ENCODE assay signal across 8 cellular contexts in genomic region chr3:32392530-32393302, GRCh38. TPM values are rescaled to one million over a fixed set of nuclear protein-coding genes. Genes with fewer than 3 reads are reported as not detected.
DNase-seq lines count a peak whose midpoint lies in the region; ATAC-seq and TF ChIP-seq lines count a peak whose summit lies in the region.

No MANE protein-coding gene starts in this region.

- H3K27me3 Mint-ChIP-seq in HFFc6 (ENCODE audit: insufficient read depth) = peaks cover 1% of the 10 kb centered on the region
- H3K27me3 Mint-ChIP-seq in activated CD4-positive, alpha-beta T cell treated with anti-CD3 and anti-CD28 coated beads, Interleukin-2, amount 10 ng/mL, durations not matched to agents 24 days and 14 days = no peaks in the 10 kb centered on the region

- H3K27me3 ChIP-seq in AG04450 (ENCODE audit: control insufficient read depth, insufficient read depth, low read length) (no peaks in the 10 kb centered on the region), muscle layer of duodenum (ENCODE audit: low read depth, low read length) (no peaks in the 10 kb centered on the region), uterus (no peaks in the 10 kb centered on the region)

- DNase-seq in AG04450 (ENCODE audit: low read depth, low spot score) (no peak), HFFc6 (peak; percentile 59), epithelial cell of esophagus (ENCODE audit: low read depth) (peak; percentile 57), uterus (peak; percentile 57 to 65), NCI-H82 treated with DMSO at 0.1 percent for 48 hours (lab: John Stamatoyannopoulos, UW; ENCODE audit: unreplicated experiment) (no peak)
- DNase-seq in activated CD4-positive, alpha-beta T cell treated with anti-CD3 and anti-CD28 coated beads, Interleukin-2, amount 10 ng/mL, durations not matched to agents 24 days and 14 days = peak; percentile 75

- TF ChIP-seq POLR2A in uterus (IDR thresholded peaks at IDR 0.05) = no peak

- peak overlapping the region; percentile 97 for H3K4me3 Mint-ChIP-seq in HFFc6
- peak overlapping the region; percentile 90 for H3K4me3 Mint-ChIP-seq in activated CD4-positive, alpha-beta T cell treated with anti-CD3 and anti-CD28 coated beads, Interleukin-2, amount 10 ng/mL, durations not matched to agents 24 days and 14 days

- peak overlapping the region; percentile 76 for H3K4me3 ChIP-seq in AG04450 (ENCODE audit: low read depth, low read length)
- peak overlapping the region; percentile 55 for H3K4me3 ChIP-seq in epithelial cell of esophagus (ENCODE audit: low read length)
- peak overlapping the region; percentile 45 to 78 for H3K4me3 ChIP-seq in muscle layer of duodenum (ENCODE audit: low read depth in 1 of 2, low read length in 2 of 2)
- peak overlapping the region; percentile 58 to 71 for H3K4me3 ChIP-seq in uterus

- no peaks in the 10 kb centered on the region for H3K36me3 ChIP-seq in muscle layer of duodenum (ENCODE audit: control insufficient read depth in 1 of 2, insufficient read depth in 2 of 2, low read length in 2 of 2)
- H3K36me3 ChIP-seq in uterus = no peaks in the 10 kb centered on the region

- H3K27ac ChIP-seq in AG04450 (ENCODE audit: low read depth, low read length) (peak overlapping the region; percentile 65), muscle layer of duodenum (ENCODE audit: low read length) (peak overlapping the region; percentile 66), uterus (peak overlapping the region; percentile 76 to 86)

- intact Hi-C loops in activated CD4-positive, alpha-beta T cell treated with anti-CD3 and anti-CD28 coated beads, Interleukin-2, amount 10 ng/mL, durations not matched to agents 24 days and 14 days (cut with micrococcal nuclease) = loop anchor here (1.0 to 5.0 kb wide), 4 partner anchors 40 to 295 kb away; partner anchors contain the start of genes CNOT10 and DYNC1LI1
- intact Hi-C loops in uterus (cut with DNase I; ENCODE audit: low total_unique reads) = no loop called here

- CTCF ChIA-PET in AG04450 (lab: Charles Lee) = interaction anchor here (3.5 kb wide), 1 partner anchor 18 kb away, joined by 24 read pairs; no protein-coding TSS in a partner anchor

- H3K27ac Mint-ChIP-seq in HFFc6 = peak overlapping the region; percentile 93
- H3K27ac Mint-ChIP-seq in activated CD4-positive, alpha-beta T cell treated with anti-CD3 and anti-CD28 coated beads, Interleukin-2, amount 10 ng/mL, durations not matched to agents 24 days and 14 days = peak overlapping the region; percentile 99

- TF ChIP-seq CTCF in AG04450 (IDR thresholded peaks at IDR 0.05; ENCODE audit: low read depth, low read length) (no peak), HFFc6 (IDR thresholded peaks at IDR 0.05) (no peak), epithelial cell of esophagus (IDR thresholded peaks at IDR 0.05; ENCODE audit: insufficient read depth, low read depth, low read length, missing control alignments) (no peak), uterus (IDR thresholded peaks at IDR 0.05) (no peak)

- POLR2A ChIA-PET in AG04450 (lab: Yijun Ruan, JAX) = no interaction called here

- H3K9me3 Mint-ChIP-seq in HFFc6 = no peaks in the 10 kb centered on the region
- H3K9me3 Mint-ChIP-seq in activated CD4-positive, alpha-beta T cell treated with anti-CD3 and anti-CD28 coated beads, Interleukin-2, amount 10 ng/mL, durations not matched to agents 24 days and 14 days = no peaks in the 10 kb centered on the region

- H3K9me3 ChIP-seq in AG04450 (ENCODE audit: control insufficient read depth, insufficient read depth, low read length) = no peaks in the 10 kb centered on the region; the same call in 1 of the 2 replicates
- H3K9me3 ChIP-seq in muscle layer of duodenum (ENCODE audit: control insufficient read depth in 1 of 2, low read length in 2 of 2) = no peaks in the 10 kb centered on the region
- H3K9me3 ChIP-seq in uterus = no peaks in the 10 kb centered on the region

- H3K4me1 Mint-ChIP-seq in HFFc6 (ENCODE audit: low read depth) = peaks cover 29% of the 10 kb centered on the region
- H3K4me1 Mint-ChIP-seq in activated CD4-positive, alpha-beta T cell treated with anti-CD3 and anti-CD28 coated beads, Interleukin-2, amount 10 ng/mL, durations not matched to agents 24 days and 14 days = peaks cover 47% of the 10 kb centered on the region

- no peaks in the 10 kb centered on the region for H3K36me3 Mint-ChIP-seq in HFFc6 (ENCODE audit: low read depth)
- peaks cover 24% of the 10 kb centered on the region for H3K36me3 Mint-ChIP-seq in activated CD4-positive, alpha-beta T cell treated with anti-CD3 and anti-CD28 coated beads, Interleukin-2, amount 10 ng/mL, durations not matched to agents 24 days and 14 days (ENCODE audit: low read depth)

- no peak for ATAC-seq in GM19467 (IDR thresholded peaks at IDR 0.05; ENCODE audit: unreplicated experiment)

- H3K4me1 ChIP-seq in muscle layer of duodenum (ENCODE audit: control insufficient read depth in 1 of 2, insufficient read depth in 2 of 2, low read length in 2 of 2) (peaks cover 0 to 4% of the 10 kb centered on the region in 2 donors), uterus (no peaks in the 10 kb centered on the region)

RNA-seq across cellular contexts. Expression of gene CMTM7, which starts 1.1 kb away (rescaled TPM):
- polyA plus RNA-seq in AG04450 (2011; rRNA removed) = 17.3 and 17.7 TPM in 2 replicates
- 13.6 and 20.0 TPM in 2 replicates for polyA minus RNA-seq in AG04450 (2011; rRNA and poly(A)+ RNA removed)
- total RNA-seq in HFFc6 (2021; fragmentation: NEBNext Ultra II Directional; extraction: Animal tissue kit (Norgen Biotek cat#: 25700)) = 10 to 100 TPM; 10.1 to 17.7 (median 15.7) TPM
- 45.0 and 46.3 TPM in 2 replicates for total RNA-seq in activated CD4-positive, alpha-beta T cell treated with anti-CD3 and anti-CD28 coated beads, Interleukin-2, amount 10 ng/mL, durations not matched to agents 24 days and 14 days
- total RNA-seq in uterus = 10 to 100 TPM in 3 of 4 donors, under 1 TPM in 1; 0.26 to 25.2 (median 13.3) TPM

Comparison
In these comparisons a context has a peak if more than half of its experiments do, and no peak if none do; other contexts are left out.
1. DNase-seq: peak in HFFc6 (single experiment), activated CD4-positive, alpha-beta T cell treated with anti-CD3 and anti-CD28 coated beads, Interleukin-2, amount 10 ng/mL, durations not matched to agents 24 days and 14 days (single experiment), epithelial cell of esophagus (single experiment) and uterus (2 of 2); none in AG04450 (single experiment) and NCI-H82 treated with DMSO at 0.1 percent for 48 hours (single experiment).
2. Peak in every context shown above with its lines, with median percentiles within 50 percentile points of each other: H3K27ac ChIP-seq and H3K4me3 ChIP-seq.